Comparison of ENCODE assay signal across 17 cellular contexts in genomic region chr3:141557961-141558706, GRCh38.
DNase-seq lines count a peak whose midpoint lies in the region; ATAC-seq and TF ChIP-seq lines count a peak whose summit lies in the region.
"Had no signal": no experiment of that assay in that cellular context is flagged by ENCODE, and none has a peak within 500 bp of the region (broad histone marks: within the 10 kb centered on the region; RNA-seq: fewer than 3 reads in every experiment).

No MANE protein-coding gene starts in this region.

- H3K27me3 ChIP-seq in thymus (ENCODE audit: control insufficient read depth, insufficient read depth) (no peaks in the 10 kb centered on the region), left lung (no peaks in the 10 kb centered on the region)
- H3K27me3 ChIP-seq: ascending aorta, tibial nerve had no signal

- WGBS in thymus: 10% methylated on average over 4 of the region's 4 CpGs

- H3K9me3 ChIP-seq in thymus (ENCODE audit: control insufficient read depth) (no peaks in the 10 kb centered on the region), left lung (no peaks in the 10 kb centered on the region)
- H3K9me3 ChIP-seq: ascending aorta, tibial nerve had no signal

- peak overlapping the region; percentile 70 for H3K27ac ChIP-seq in thymus (ENCODE audit: low read depth)
- peak overlapping the region in 1 of 2 donors; percentile 24 for H3K27ac ChIP-seq in left lung
- H3K27ac ChIP-seq: ascending aorta, tibial nerve had no signal

- intact Hi-C loops in left lung (cut with DNase I): loop anchor here in 1 of 2 donors (5.0 kb wide), 1 partner anchor 86 kb away; no protein-coding TSS in a partner anchor

- peaks cover 6% of the 10 kb centered on the region for H3K4me1 ChIP-seq in thymus (ENCODE audit: control insufficient read depth, insufficient read depth, low read length)
- peaks cover 3 to 23% of the 10 kb centered on the region in 2 donors for H3K4me1 ChIP-seq in left lung
- H3K4me1 ChIP-seq: ascending aorta had no signal

- peak; percentile 11 to 28 for DNase-seq in Kasumi-1 (lab: John Stamatoyannopoulos, UW)
- DNase-seq in OCI-M1 (lab: John Stamatoyannopoulos, UW): peak; percentile 91
- peak; percentile 76 for DNase-seq in fibroblast of villous mesenchyme (ENCODE audit: low read depth)
- no peak for DNase-seq in left lung
- no peak for DNase-seq in NCI-H524 treated with DMSO at 0.1 percent for 48 hours (lab: John Stamatoyannopoulos, UW)
- DNase-seq: activated CD8-positive, alpha-beta T cell treated with anti-CD3 and anti-CD28 coated beads for 36 hours; cortex of kidney; GM23248; hippocampal formation; NCI-H146; NCI-H69; stimulated activated CD4-positive, alpha-beta T cell treated with anti-CD3 and anti-CD28 coated beads, Interleukin-4, amount 100 ng/mL, for 1 hour; T-helper 9 cell had no signal

- H3K36me3 ChIP-seq in thymus (ENCODE audit: control insufficient read depth, insufficient read depth) (peaks cover 4% of the 10 kb centered on the region), left lung (peaks cover 0 to 41% of the 10 kb centered on the region in 2 donors)

- H3K4me3 ChIP-seq in fibroblast of villous mesenchyme (ENCODE audit: low read depth, low read length) (no peak overlapping the region), thymus (ENCODE audit: low read length) (no peak overlapping the region), left lung (no peak overlapping the region)
- H3K4me3 ChIP-seq: ascending aorta, GM23248, tibial nerve had no signal

- TF ChIP-seq CTCF in fibroblast of villous mesenchyme (IDR thresholded peaks at IDR 0.05; ENCODE audit: insufficient read depth, low read depth, low read length) (no peak), left lung (IDR thresholded peaks at IDR 0.05) (no peak)

- no peak for ATAC-seq in left lung
- no peak for ATAC-seq in GM19395 (IDR thresholded peaks at IDR 0.05; ENCODE audit: unreplicated experiment)
- ATAC-seq: activated CD8-positive, alpha-beta T cell treated with anti-CD3 and anti-CD28 coated beads for 36 hours had no signal

Comparison
In these comparisons a context has a peak if more than half of its experiments do, and no peak if none do; other contexts are left out.
1. DNase-seq: peak in Kasumi-1 (2 of 2), OCI-M1 (single experiment) and fibroblast of villous mesenchyme (single experiment); none in left lung (0 of 2) and NCI-H524 treated with DMSO at 0.1 percent for 48 hours (single experiment).